8 cellular contexts compared by ENCODE assay signal in the genomic region with DNA sequence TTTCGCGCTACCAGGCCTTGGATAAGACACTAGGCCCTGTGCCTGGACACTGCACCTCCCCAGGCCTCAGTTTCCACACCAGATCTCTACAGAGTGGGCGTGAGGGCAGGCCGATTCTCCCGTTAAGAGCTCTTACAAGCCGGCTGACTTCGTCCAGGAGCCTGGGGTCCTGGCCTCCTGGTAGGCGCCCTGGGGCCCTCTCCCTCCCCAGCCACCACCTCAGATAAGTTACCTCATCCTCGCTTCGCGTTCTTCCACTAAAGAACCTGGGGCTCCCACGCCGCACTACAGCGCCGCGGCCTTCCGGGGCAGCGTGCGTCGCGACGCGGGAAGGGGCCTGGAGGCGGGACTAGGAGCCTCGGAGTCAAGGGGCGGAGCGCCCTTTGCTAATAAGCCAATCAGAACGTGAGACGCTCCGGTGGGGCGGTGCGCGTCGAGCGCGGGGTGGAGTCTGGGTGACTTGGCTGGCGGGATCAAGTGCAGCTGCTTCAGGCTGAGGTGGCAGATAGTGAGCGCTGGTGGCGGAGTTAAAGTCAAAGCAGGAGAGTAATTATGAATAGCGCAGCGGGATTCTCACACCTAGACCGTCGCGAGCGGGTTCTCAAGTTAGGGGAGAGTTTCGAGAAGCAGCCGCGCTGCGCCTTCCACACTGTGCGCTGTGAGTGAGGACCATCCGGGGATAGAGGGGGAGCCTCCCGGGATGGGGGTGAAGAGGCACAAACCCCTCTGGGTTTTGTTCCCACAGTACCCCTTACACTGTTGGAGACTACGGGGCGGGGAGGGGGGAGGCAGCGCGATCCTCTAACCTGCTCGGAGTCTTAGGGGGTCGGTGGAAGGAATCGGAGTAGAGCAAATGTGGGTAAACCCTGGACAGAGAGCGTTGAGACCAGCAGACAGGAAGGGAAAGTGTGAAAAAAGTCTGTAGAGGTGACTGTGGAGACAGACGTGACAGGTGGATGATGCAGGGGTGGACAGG. TPM values are rescaled to one million over a fixed set of nuclear protein-coding genes. Genes with fewer than 3 reads are reported as not detected.
DNase-seq lines count a peak whose midpoint lies in the region; ATAC-seq, FAIRE-seq and TF ChIP-seq lines count a peak whose summit lies in the region.

A gene (plus strand): TSS at position 476 of the 976 bp plus-strand sequence. CDS start 77 bp downstream, at position 553.
A gene with protein sequence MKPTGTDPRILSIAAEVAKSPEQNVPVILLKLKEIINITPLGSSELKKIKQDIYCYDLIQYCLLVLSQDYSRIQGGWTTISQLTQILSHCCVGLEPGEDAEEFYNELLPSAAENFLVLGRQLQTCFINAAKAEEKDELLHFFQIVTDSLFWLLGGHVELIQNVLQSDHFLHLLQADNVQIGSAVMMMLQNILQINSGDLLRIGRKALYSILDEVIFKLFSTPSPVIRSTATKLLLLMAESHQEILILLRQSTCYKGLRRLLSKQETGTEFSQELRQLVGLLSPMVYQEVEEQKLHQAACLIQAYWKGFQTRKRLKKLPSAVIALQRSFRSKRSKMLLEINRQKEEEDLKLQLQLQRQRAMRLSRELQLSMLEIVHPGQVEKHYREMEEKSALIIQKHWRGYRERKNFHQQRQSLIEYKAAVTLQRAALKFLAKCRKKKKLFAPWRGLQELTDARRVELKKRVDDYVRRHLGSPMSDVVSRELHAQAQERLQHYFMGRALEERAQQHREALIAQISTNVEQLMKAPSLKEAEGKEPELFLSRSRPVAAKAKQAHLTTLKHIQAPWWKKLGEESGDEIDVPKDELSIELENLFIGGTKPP (minus strand): TSS at position 327 of the 976 bp plus-strand sequence. CDS start 6,100 bp downstream, outside the sequence.

- H3K4me3 Mint-ChIP-seq in T-helper 1 cell treated with Interleukin-12 subunit alpha and Interleukin-12 subunit beta and Interleukin-4 antibody, amounts not matched to agents 30 μg/mL and 1 μg/mL, for 36 hours = peak within 1 kb of the TSS; percentile 96

- peak within 1 kb of the TSS; percentile 78 to 79 for H3K27ac ChIP-seq in prostate gland

- H3K36me3 ChIP-seq in prostate gland = no peaks in the 10 kb centered on the region

- TF ChIP-seq CTCF in GM13977 (IDR thresholded peaks at IDR 0.05; ENCODE audit: extremely low read depth, insufficient read depth, missing control alignments) (no peak), prostate gland (IDR thresholded peaks at IDR 0.05) (peak in 2 of 4 experiments; percentile 12 to 23)

- no peaks in the 10 kb centered on the region for H3K27me3 Mint-ChIP-seq in T-helper 1 cell treated with Interleukin-12 subunit alpha and Interleukin-12 subunit beta and Interleukin-4 antibody, amounts not matched to agents 30 μg/mL and 1 μg/mL, for 36 hours (ENCODE audit: low read depth)

- H3K9me3 Mint-ChIP-seq in T-helper 1 cell treated with Interleukin-12 subunit alpha and Interleukin-12 subunit beta and Interleukin-4 antibody, amounts not matched to agents 30 μg/mL and 1 μg/mL, for 36 hours = no peaks in the 10 kb centered on the region

- ATAC-seq in HG02884 (IDR thresholded peaks at IDR 0.05; ENCODE audit: unreplicated experiment) (peak; percentile 97), left ventricle myocardium superior (peak; percentile 100)

- no peaks in the 10 kb centered on the region for H3K4me1 ChIP-seq in prostate gland (replicated peaks)

- H3K27ac Mint-ChIP-seq in T-helper 1 cell treated with Interleukin-12 subunit alpha and Interleukin-12 subunit beta and Interleukin-4 antibody, amounts not matched to agents 30 μg/mL and 1 μg/mL, for 36 hours = peak within 1 kb of the TSS; percentile 96

- H3K4me1 Mint-ChIP-seq in T-helper 1 cell treated with Interleukin-12 subunit alpha and Interleukin-12 subunit beta and Interleukin-4 antibody, amounts not matched to agents 30 μg/mL and 1 μg/mL, for 36 hours (ENCODE audit: low read depth) = peaks cover 56% of the 10 kb centered on the region

- no peaks in the 10 kb centered on the region for H3K9me3 ChIP-seq in prostate gland

- H3K27me3 ChIP-seq in prostate gland (replicated peaks; ENCODE audit: insufficient read depth) = no peaks in the 10 kb centered on the region

- FAIRE-seq in urothelium cell line (lab: Jason Lieb, UNC) = peak; percentile 84

- peak within 1 kb of the TSS; percentile 75 to 77 for H3K4me3 ChIP-seq in prostate gland

- in situ Hi-C loops in GM13977 (cut with MboI; ENCODE audit: low pct_unique_long_range_greater_than_20kb, low sequenced_read_pairs, unreplicated experiment) = no loop called here

- TF ChIP-seq POLR2A in prostate gland (IDR thresholded peaks at IDR 0.05) = peak; percentile 97

- intact Hi-C loops in left ventricle myocardium superior (cut with micrococcal nuclease) = loop anchor here (5.0 kb wide), 1 partner anchor 83 kb away; no protein-coding TSS in a partner anchor
- intact Hi-C loops in prostate gland (cut with DNase I) = no loop called here

- under 1% methylated on average over 60 of the region's 61 CpGs for WGBS in prostate gland

- H3K36me3 Mint-ChIP-seq in T-helper 1 cell treated with Interleukin-12 subunit alpha and Interleukin-12 subunit beta and Interleukin-4 antibody, amounts not matched to agents 30 μg/mL and 1 μg/mL, for 36 hours (ENCODE audit: low read depth) = peaks cover 23% of the 10 kb centered on the region

- peak; percentile 97 for DNase-seq in GM13977 (ENCODE audit: low spot score)
- DNase-seq in NCI-H1694 (lab: John Stamatoyannopoulos, UW) = peak; percentile 83
- peak; percentile 91 for DNase-seq in amniotic stem cell (lab: John Stamatoyannopoulos, UW)
- peak; percentile 97 for DNase-seq in left ventricle myocardium superior
- DNase-seq in prostate gland (ENCODE audit: low spot score) = peak; percentile 97
- peak; percentile 99 for DNase-seq in urothelium cell line (ENCODE audit: low spot score)

RNA-seq across cellular contexts. Expression of the first gene that starts in this region (rescaled TPM):
- 3.5 TPM for total RNA-seq in left ventricle myocardium superior
- total RNA-seq in prostate gland = 10 to 100 TPM; 35.6 to 37.8 TPM

RNA-seq across cellular contexts. Expression of the second gene that starts in this region (rescaled TPM):
- 6.3 TPM for total RNA-seq in left ventricle myocardium superior
- 10 to 100 TPM; 16.2 to 17.9 TPM for total RNA-seq in prostate gland

Comparison
In these comparisons a context has a peak if more than half of its experiments do, and no peak if none do; other contexts are left out.
1. Peak in every context shown above with its lines: DNase-seq, ATAC-seq, H3K4me3 ChIP-seq and H3K27ac ChIP-seq.